In the genomic region with DNA sequence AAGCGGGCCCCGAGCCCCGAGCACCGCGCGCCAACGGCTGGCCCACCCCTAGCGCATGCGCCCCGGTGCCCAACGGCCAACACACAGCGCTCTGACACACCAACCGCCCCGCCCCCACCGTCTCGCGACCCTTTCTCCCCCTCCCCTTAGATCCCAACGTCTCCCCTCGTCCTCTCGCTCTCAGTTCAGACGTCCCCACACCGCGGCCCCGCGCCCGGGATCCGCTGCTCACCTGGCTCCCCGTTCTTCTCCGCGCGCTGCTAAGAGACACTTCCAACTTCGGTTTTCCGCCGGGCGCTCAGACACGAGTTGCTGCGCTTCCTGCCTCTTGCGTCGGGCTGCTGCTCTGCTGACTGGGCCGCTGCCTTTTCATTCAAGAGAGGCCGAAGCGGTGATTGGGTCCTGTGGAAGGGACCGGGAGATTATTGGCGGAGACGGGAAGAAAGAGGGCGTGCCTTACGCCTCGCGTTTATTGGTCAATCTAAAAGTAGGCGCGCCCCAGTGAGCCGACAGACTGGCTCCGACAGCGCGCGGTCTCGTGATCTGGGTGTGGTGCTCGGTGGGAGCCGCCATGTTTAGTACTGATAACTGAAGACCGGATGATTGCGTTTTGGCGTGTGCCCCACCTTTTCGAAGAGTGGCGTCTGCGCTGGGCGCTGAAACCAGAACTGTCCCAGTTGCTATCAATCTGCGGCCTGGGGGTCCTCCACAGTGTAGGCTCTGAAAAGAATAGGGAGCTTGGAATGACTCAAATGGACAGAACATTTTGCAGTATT, we compare ENCODE assay signal across 1 cellular context.
TF ChIP-seq lines count a peak whose summit lies in the region.

DDX39A (minus strand) TSS at position 304 of the 776 bp plus-strand sequence. CDS start 6,121 bp downstream, outside the sequence.

TF ChIP-seq in HepG2, 621 proteins besides CTCF, POLR2A, EP300 and RAD21 (continued from another document and continues in another):
- TF ChIP-seq, protein P1, sequence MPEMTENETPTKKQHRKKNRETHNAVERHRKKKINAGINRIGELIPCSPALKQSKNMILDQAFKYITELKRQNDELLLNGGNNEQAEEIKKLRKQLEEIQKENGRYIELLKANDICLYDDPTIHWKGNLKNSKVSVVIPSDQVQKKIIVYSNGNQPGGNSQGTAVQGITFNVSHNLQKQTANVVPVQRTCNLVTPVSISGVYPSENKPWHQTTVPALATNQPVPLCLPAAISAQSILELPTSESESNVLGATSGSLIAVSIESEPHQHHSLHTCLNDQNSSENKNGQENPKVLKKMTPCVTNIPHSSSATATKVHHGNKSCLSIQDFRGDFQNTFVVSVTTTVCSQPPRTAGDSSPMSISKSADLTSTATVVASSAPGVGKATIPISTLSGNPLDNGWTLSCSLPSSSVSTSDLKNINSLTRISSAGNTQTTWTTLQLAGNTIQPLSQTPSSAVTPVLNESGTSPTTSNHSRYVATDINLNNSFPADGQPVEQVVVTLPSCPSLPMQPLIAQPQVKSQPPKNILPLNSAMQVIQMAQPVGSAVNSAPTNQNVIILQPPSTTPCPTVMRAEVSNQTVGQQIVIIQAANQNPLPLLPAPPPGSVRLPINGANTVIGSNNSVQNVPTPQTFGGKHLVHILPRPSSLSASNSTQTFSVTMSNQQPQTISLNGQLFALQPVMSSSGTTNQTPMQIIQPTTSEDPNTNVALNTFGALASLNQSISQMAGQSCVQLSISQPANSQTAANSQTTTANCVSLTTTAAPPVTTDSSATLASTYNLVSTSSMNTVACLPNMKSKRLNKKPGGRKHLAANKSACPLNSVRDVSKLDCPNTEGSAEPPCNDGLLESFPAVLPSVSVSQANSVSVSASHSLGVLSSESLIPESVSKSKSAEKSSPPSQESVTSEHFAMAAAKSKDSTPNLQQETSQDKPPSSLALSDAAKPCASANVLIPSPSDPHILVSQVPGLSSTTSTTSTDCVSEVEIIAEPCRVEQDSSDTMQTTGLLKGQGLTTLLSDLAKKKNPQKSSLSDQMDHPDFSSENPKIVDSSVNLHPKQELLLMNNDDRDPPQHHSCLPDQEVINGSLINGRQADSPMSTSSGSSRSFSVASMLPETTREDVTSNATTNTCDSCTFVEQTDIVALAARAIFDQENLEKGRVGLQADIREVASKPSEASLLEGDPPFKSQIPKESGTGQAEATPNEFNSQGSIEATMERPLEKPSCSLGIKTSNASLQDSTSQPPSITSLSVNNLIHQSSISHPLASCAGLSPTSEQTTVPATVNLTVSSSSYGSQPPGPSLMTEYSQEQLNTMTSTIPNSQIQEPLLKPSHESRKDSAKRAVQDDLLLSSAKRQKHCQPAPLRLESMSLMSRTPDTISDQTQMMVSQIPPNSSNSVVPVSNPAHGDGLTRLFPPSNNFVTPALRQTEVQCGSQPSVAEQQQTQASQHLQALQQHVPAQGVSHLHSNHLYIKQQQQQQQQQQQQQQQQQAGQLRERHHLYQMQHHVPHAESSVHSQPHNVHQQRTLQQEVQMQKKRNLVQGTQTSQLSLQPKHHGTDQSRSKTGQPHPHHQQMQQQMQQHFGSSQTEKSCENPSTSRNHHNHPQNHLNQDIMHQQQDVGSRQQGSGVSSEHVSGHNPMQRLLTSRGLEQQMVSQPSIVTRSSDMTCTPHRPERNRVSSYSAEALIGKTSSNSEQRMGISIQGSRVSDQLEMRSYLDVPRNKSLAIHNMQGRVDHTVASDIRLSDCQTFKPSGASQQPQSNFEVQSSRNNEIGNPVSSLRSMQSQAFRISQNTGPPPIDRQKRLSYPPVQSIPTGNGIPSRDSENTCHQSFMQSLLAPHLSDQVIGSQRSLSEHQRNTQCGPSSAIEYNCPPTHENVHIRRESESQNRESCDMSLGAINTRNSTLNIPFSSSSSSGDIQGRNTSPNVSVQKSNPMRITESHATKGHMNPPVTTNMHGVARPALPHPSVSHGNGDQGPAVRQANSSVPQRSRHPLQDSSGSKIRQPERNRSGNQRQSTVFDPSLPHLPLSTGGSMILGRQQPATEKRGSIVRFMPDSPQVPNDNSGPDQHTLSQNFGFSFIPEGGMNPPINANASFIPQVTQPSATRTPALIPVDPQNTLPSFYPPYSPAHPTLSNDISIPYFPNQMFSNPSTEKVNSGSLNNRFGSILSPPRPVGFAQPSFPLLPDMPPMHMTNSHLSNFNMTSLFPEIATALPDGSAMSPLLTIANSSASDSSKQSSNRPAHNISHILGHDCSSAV (CRISPR knock-in tag; IDR thresholded peaks at IDR 0.05; ENCODE audit: borderline replicate concordance): no peak
- TF ChIP-seq HOXD1 (CRISPR knock-in tag; IDR thresholded peaks at IDR 0.05) (no peak), HDAC6 (IDR thresholded peaks at IDR 0.05; ENCODE audit: low read depth, low read length) (no peak), CREB1 (IDR thresholded peaks at IDR 0.05) (peak; percentile 82), CREB1 (CRISPR knock-in tag; IDR thresholded peaks at IDR 0.05) (peak; percentile 87), HINFP (CRISPR knock-in tag; IDR thresholded peaks at IDR 0.05; ENCODE audit: low read depth) (peak; percentile 33; the same call in 1 of the 2 replicates), HMG20B (CRISPR knock-in tag; conservative IDR thresholded peaks at IDR 0.05) (0 out of 2 replicates have a peak, but pooled peaks have one; percentile 23), ZNF431 (CRISPR knock-in tag; IDR thresholded peaks at IDR 0.05; ENCODE audit: borderline replicate concordance, low read depth) (peak; percentile 53; the same call in 1 of the 2 replicates), NCOA1 (CRISPR knock-in tag; IDR thresholded peaks at IDR 0.05) (no peak), HNRNPK (IDR thresholded peaks at IDR 0.05; ENCODE audit: low read depth, low read length, poor library complexity, severe bottlenecking) (peak; percentile 99), NFRKB (IDR thresholded peaks at IDR 0.05) (0 out of 2 replicates have a peak, but pooled peaks have one; percentile 20), ZNF510 (CRISPR knock-in tag; IDR thresholded peaks at IDR 0.05; ENCODE audit: low read depth) (0 out of 2 replicates have a peak, but pooled peaks have one; percentile 6), ZNF883 (CRISPR knock-in tag; IDR thresholded peaks at IDR 0.05; ENCODE audit: not compliant biosample characterization) (peak; percentile 37), REPIN1 (CRISPR knock-in tag; IDR thresholded peaks at IDR 0.05; ENCODE audit: borderline replicate concordance, low read depth) (0 out of 2 replicates have a peak, but pooled peaks have one; percentile 51), SMYD3 (CRISPR knock-in tag; IDR thresholded peaks at IDR 0.05) (peak; percentile 63; the same call in 1 of the 2 replicates), ZNF33B (CRISPR knock-in tag; IDR thresholded peaks at IDR 0.05) (0 out of 2 replicates have a peak, but pooled peaks have one; percentile 32), ZNF496 (CRISPR knock-in tag; IDR thresholded peaks at IDR 0.05; ENCODE audit: insufficient replicate concordance) (no peak), ZC3H4 (CRISPR knock-in tag; IDR thresholded peaks at IDR 0.05; ENCODE audit: borderline replicate concordance) (no peak), POLR2AphosphoS5 (IDR thresholded peaks at IDR 0.05; ENCODE audit: low read depth, low read length) (peak; percentile 77), MAZ (IDR thresholded peaks at IDR 0.05; ENCODE audit: borderline replicate concordance, low read depth, low read length) (no peak), MAZ (CRISPR knock-in tag; IDR thresholded peaks at IDR 0.05; ENCODE audit: low read depth) (peak; percentile 73; the same call in 1 of the 2 replicates), LRRFIP1 (CRISPR knock-in tag; conservative IDR thresholded peaks at IDR 0.05) (0 out of 2 replicates have a peak, but pooled peaks have one; percentile 53), SRSF1 (optimal IDR thresholded peaks at IDR 0.05; ENCODE audit: low read depth, low read length) (peak; percentile 73), ZNF747 (CRISPR knock-in tag; IDR thresholded peaks at IDR 0.05; ENCODE audit: borderline replicate concordance) (peak; percentile 88), SPEN (CRISPR knock-in tag; IDR thresholded peaks at IDR 0.05; ENCODE audit: low read depth) (peak; percentile 80; the same call in 1 of the 2 replicates), NRL (CRISPR knock-in tag; IDR thresholded peaks at IDR 0.05; ENCODE audit: borderline replicate concordance) (0 out of 2 replicates have a peak, but pooled peaks have one; percentile 71), BORCS8-MEF2B (CRISPR knock-in tag; IDR thresholded peaks at IDR 0.05) (peak; percentile 83), ZNF562 (CRISPR knock-in tag; IDR thresholded peaks at IDR 0.05; ENCODE audit: borderline replicate concordance) (peak; percentile 58; the same call in 1 of the 2 replicates), ZNF598 (CRISPR knock-in tag; IDR thresholded peaks at IDR 0.05; ENCODE audit: borderline replicate concordance) (peak; percentile 70; the same call in 1 of the 2 replicates), NFYC (CRISPR knock-in tag; IDR thresholded peaks at IDR 0.05) (peak; percentile 94), ASH2L (IDR thresholded peaks at IDR 0.05; ENCODE audit: insufficient read length, low read depth, low read length) (peak; percentile 82), ZNF382 (CRISPR knock-in tag; IDR thresholded peaks at IDR 0.05; ENCODE audit: borderline replicate concordance) (no peak), DMAP1 (CRISPR knock-in tag; IDR thresholded peaks at IDR 0.05) (peak; percentile 62; the same call in 1 of the 2 replicates), ZSCAN22 (CRISPR knock-in tag; IDR thresholded peaks at IDR 0.05) (no peak)
- TF ChIP-seq, protein P2, sequence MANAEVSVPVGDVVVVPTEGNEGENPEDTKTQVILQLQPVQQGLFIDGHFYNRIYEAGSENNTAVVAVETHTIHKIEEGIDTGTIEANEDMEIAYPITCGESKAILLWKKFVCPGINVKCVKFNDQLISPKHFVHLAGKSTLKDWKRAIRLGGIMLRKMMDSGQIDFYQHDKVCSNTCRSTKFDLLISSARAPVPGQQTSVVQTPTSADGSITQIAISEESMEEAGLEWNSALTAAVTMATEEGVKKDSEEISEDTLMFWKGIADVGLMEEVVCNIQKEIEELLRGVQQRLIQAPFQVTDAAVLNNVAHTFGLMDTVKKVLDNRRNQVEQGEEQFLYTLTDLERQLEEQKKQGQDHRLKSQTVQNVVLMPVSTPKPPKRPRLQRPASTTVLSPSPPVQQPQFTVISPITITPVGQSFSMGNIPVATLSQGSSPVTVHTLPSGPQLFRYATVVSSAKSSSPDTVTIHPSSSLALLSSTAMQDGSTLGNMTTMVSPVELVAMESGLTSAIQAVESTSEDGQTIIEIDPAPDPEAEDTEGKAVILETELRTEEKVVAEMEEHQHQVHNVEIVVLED (CRISPR knock-in tag; IDR thresholded peaks at IDR 0.05; ENCODE audit: borderline replicate concordance): peak; percentile 78; the same call in 1 of the 2 replicates
- TF ChIP-seq, protein P3, sequence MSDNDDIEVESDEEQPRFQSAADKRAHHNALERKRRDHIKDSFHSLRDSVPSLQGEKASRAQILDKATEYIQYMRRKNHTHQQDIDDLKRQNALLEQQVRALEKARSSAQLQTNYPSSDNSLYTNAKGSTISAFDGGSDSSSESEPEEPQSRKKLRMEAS (IDR thresholded peaks at IDR 0.05): peak; percentile 77
- TF ChIP-seq, protein P4, sequence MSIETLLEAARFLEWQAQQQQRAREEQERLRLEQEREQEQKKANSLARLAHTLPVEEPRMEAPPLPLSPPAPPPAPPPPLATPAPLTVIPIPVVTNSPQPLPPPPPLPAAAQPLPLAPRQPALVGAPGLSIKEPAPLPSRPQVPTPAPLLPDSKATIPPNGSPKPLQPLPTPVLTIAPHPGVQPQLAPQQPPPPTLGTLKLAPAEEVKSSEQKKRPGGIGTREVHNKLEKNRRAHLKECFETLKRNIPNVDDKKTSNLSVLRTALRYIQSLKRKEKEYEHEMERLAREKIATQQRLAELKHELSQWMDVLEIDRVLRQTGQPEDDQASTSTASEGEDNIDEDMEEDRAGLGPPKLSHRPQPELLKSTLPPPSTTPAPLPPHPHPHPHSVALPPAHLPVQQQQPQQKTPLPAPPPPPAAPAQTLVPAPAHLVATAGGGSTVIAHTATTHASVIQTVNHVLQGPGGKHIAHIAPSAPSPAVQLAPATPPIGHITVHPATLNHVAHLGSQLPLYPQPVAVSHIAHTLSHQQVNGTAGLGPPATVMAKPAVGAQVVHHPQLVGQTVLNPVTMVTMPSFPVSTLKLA (IDR thresholded peaks at IDR 0.05): peak; percentile 65
- TF ChIP-seq, protein P5, sequence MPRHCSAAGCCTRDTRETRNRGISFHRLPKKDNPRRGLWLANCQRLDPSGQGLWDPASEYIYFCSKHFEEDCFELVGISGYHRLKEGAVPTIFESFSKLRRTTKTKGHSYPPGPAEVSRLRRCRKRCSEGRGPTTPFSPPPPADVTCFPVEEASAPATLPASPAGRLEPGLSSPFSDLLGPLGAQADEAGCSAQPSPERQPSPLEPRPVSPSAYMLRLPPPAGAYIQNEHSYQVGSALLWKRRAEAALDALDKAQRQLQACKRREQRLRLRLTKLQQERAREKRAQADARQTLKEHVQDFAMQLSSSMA (CRISPR knock-in tag; IDR thresholded peaks at IDR 0.05): no peak
